11 cellular contexts compared by ENCODE assay signal in genomic region chr5:131528682-131529081, GRCh38.
DNase-seq lines count a peak whose midpoint lies in the region; ATAC-seq and FAIRE-seq lines count a peak whose summit lies in the region.
"Had no signal": no experiment of that assay in that cellular context is flagged by ENCODE, and none has a peak within 500 bp of the region (broad histone marks: within the 10 kb centered on the region; RNA-seq: fewer than 3 reads in every experiment).

No MANE protein-coding gene starts in this region.

- no peak overlapping the region for H3K4me3 ChIP-seq in H7 (ENCODE audit: insufficient read depth, low read depth, low read length)

- ATAC-seq in HG03025 (IDR thresholded peaks at IDR 0.05; ENCODE audit: low FRiP score, unreplicated experiment): peak; percentile 49
- peak; percentile 49 for ATAC-seq in activated CD8-positive, alpha-beta T cell treated with anti-CD3 and anti-CD28 coated beads, Interleukin-2, amount 10 ng/mL, durations not matched to agents 7 days and 5 days

- H3K4me1 Mint-ChIP-seq in activated naive CD4-positive, alpha-beta T cell treated with anti-CD3 and anti-CD28 coated beads, Interleukin-2, amount 50 U/mL, for 24 hours: peaks cover 82% of the 10 kb centered on the region
- peaks cover 57% of the 10 kb centered on the region for H3K4me1 Mint-ChIP-seq in activated CD8-positive, alpha-beta T cell treated with anti-CD3 and anti-CD28 coated beads, Interleukin-2, amount 10 ng/mL, durations not matched to agents 7 days and 5 days (ENCODE audit: low read depth)

- H3K27ac Mint-ChIP-seq in activated naive CD4-positive, alpha-beta T cell treated with anti-CD3 and anti-CD28 coated beads, Interleukin-2, amount 50 U/mL, for 24 hours: peak overlapping the region; percentile 67
- H3K27ac Mint-ChIP-seq in activated CD8-positive, alpha-beta T cell treated with anti-CD3 and anti-CD28 coated beads, Interleukin-2, amount 10 ng/mL, durations not matched to agents 7 days and 5 days: peak overlapping the region; percentile 79

- POLR2A ChIA-PET in activated CD8-positive, alpha-beta T cell treated with anti-CD3 and anti-CD28 coated beads, Interleukin-2, amount 10 ng/mL, durations not matched to agents 7 days and 5 days (lab: Charles Lee): no interaction called here

- H3K27me3 ChIP-seq in H7 (ENCODE audit: control insufficient read depth, insufficient read depth, low read length): no peaks in the 10 kb centered on the region

- H3K36me3 ChIP-seq in H7 (replicated peaks; ENCODE audit: control insufficient read depth, insufficient read depth, low read length): no peaks in the 10 kb centered on the region

- no peaks in the 10 kb centered on the region for H3K9me3 Mint-ChIP-seq in activated naive CD4-positive, alpha-beta T cell treated with anti-CD3 and anti-CD28 coated beads, Interleukin-2, amount 50 U/mL, for 24 hours
- no peaks in the 10 kb centered on the region for H3K9me3 Mint-ChIP-seq in activated CD8-positive, alpha-beta T cell treated with anti-CD3 and anti-CD28 coated beads, Interleukin-2, amount 10 ng/mL, durations not matched to agents 7 days and 5 days (ENCODE audit: insufficient read depth)

- peak; percentile 55 for FAIRE-seq in urothelium cell line (lab: Jason Lieb, UNC)

- peaks cover 16% of the 10 kb centered on the region for H3K36me3 Mint-ChIP-seq in activated naive CD4-positive, alpha-beta T cell treated with anti-CD3 and anti-CD28 coated beads, Interleukin-2, amount 50 U/mL, for 24 hours
- H3K36me3 Mint-ChIP-seq in activated CD8-positive, alpha-beta T cell treated with anti-CD3 and anti-CD28 coated beads, Interleukin-2, amount 10 ng/mL, durations not matched to agents 7 days and 5 days (ENCODE audit: low read depth): peaks cover 19% of the 10 kb centered on the region

- no peaks in the 10 kb centered on the region for H3K27me3 Mint-ChIP-seq in activated naive CD4-positive, alpha-beta T cell treated with anti-CD3 and anti-CD28 coated beads, Interleukin-2, amount 50 U/mL, for 24 hours
- H3K27me3 Mint-ChIP-seq in activated CD8-positive, alpha-beta T cell treated with anti-CD3 and anti-CD28 coated beads, Interleukin-2, amount 10 ng/mL, durations not matched to agents 7 days and 5 days (ENCODE audit: low read depth): no peaks in the 10 kb centered on the region

- CTCF ChIA-PET in activated CD8-positive, alpha-beta T cell treated with anti-CD3 and anti-CD28 coated beads, Interleukin-2, amount 10 ng/mL, durations not matched to agents 7 days and 5 days (lab: Charles Lee): interaction anchor here (1.2 to 2.1 kb wide), 3 partner anchors 13 to 61 kb away, joined by 3 to 8 read pairs (median 4); no protein-coding TSS in a partner anchor

- no peak for DNase-seq in activated naive CD4-positive, alpha-beta T cell treated with Interleukin-2 at 50 U/mL for 16 hours
- DNase-seq in activated CD8-positive, alpha-beta T cell treated with anti-CD3 and anti-CD28 coated beads, Interleukin-2, amount 10 ng/mL, durations not matched to agents 7 days and 5 days: peak; percentile 31
- no peak for DNase-seq in urothelium cell line (ENCODE audit: low spot score)
- DNase-seq in H7: no peak
- DNase-seq in iPS-NIHi11 (ENCODE audit: low spot score): no peak
- no peak for DNase-seq in NCI-H2171 (lab: John Stamatoyannopoulos, UW)
- DNase-seq: C1 segment of cervical spinal cord, NCI-H2081, Right ventricle myocardium superior had no signal

- peak overlapping the region; percentile 55 for H3K4me3 Mint-ChIP-seq in activated naive CD4-positive, alpha-beta T cell treated with anti-CD3 and anti-CD28 coated beads, Interleukin-2, amount 50 U/mL, for 24 hours
- H3K4me3 Mint-ChIP-seq in activated CD8-positive, alpha-beta T cell treated with anti-CD3 and anti-CD28 coated beads, Interleukin-2, amount 10 ng/mL, durations not matched to agents 7 days and 5 days: peak overlapping the region; percentile 0
